In genomic region chr20:25020901-25021301, GRCh38 we compare ENCODE assay signal across 27 cellular contexts. TPM values are rescaled to one million over a fixed set of nuclear protein-coding genes. Genes with fewer than 3 reads are reported as not detected.
DNase-seq lines count a peak whose midpoint lies in the region; ATAC-seq, FAIRE-seq and TF ChIP-seq lines count a peak whose summit lies in the region.
"Had no signal": no experiment of that assay in that cellular context is flagged by ENCODE, and none has a peak within 500 bp of the region (broad histone marks: within the 10 kb centered on the region; RNA-seq: fewer than 3 reads in every experiment).

No MANE protein-coding gene starts in this region.

- H3K4me3 ChIP-seq in Peyer's patch (no peak overlapping the region), kidney (ENCODE audit: low read length in 2 of 2) (no peak overlapping the region), spleen (no peak overlapping the region), GM23338 (no peak overlapping the region)
- H3K4me3 ChIP-seq: HAP-1, left lung, skin epidermis had no signal

- no peak for TF ChIP-seq CTCF in Peyer's patch (IDR thresholded peaks at IDR 0.05)
- no peak for TF ChIP-seq CTCF in kidney (IDR thresholded peaks at IDR 0.05; ENCODE audit: borderline replicate concordance, extremely low read depth, insufficient read depth)
- TF ChIP-seq CTCF in spleen (IDR thresholded peaks at IDR 0.05 in 8 of 11, conservative IDR thresholded peaks at IDR 0.05 in 3 of 11), result no peak
- TF ChIP-seq CTCF in GM23338 (conservative IDR thresholded peaks at IDR 0.05; ENCODE audit: low read depth in 2 of 2), result no peak

- H3K4me3 Mint-ChIP-seq in GM23338, result no peak overlapping the region
- H3K4me3 Mint-ChIP-seq: activated T-cell treated with anti-CD3 and anti-CD28 coated beads, Interleukin-2, amount 50 U/mL, for 24 hours; IgD-negative memory B cell; T-helper 1 cell treated with Interleukin-12 subunit alpha and Interleukin-12 subunit beta and Interleukin-4 antibody, amounts not matched to agents 30 μg/mL and 1 μg/mL, for 36 hours had no signal

- 91 to 100% (median 94%) methylated on average over 4 to 6 of the region's 6 CpGs for WGBS in spleen, 5 donors

- no peak for ATAC-seq in GM21576 (IDR thresholded peaks at IDR 0.05; ENCODE audit: unreplicated experiment)
- no peak for ATAC-seq in GM23338
- ATAC-seq: left lung had no signal

- no peaks in the 10 kb centered on the region for H3F3A ChIP-seq in GM23338 (replicated peaks; ENCODE audit: low read depth)

- H3K27ac ChIP-seq in Peyer's patch (no peak overlapping the region), kidney (ENCODE audit: low read depth in 2 of 2, low read length in 2 of 2) (no peak overlapping the region), spleen (no peak overlapping the region), GM23338 (ENCODE audit: low read depth) (no peak overlapping the region)
- H3K27ac ChIP-seq: brain microvascular endothelial cell, left lung, neutrophil, skin epidermis had no signal

- H2AFZ ChIP-seq in GM23338, result no peak overlapping the region

- peaks cover 16% of the 10 kb centered on the region for H3K27me3 Mint-ChIP-seq in GM23338 (ENCODE audit: insufficient read depth, low read depth, poor library complexity)
- H3K27me3 Mint-ChIP-seq: activated T-cell treated with anti-CD3 and anti-CD28 coated beads, Interleukin-2, amount 50 U/mL, for 24 hours; IgD-negative memory B cell had no signal

- no peaks in the 10 kb centered on the region for H3K36me3 Mint-ChIP-seq in GM23338 (ENCODE audit: low read depth)
- H3K36me3 Mint-ChIP-seq: IgD-negative memory B cell had no signal

- H3K9ac ChIP-seq in kidney (ENCODE audit: low read length in 2 of 2), result no peak overlapping the region
- H3K9ac ChIP-seq: SK-N-SH had no signal

- H3K9me3 ChIP-seq in Peyer's patch (no peaks in the 10 kb centered on the region), kidney (ENCODE audit: control insufficient read depth in 1 of 2, low read length in 2 of 2) (no peaks in the 10 kb centered on the region), spleen (no peaks in the 10 kb centered on the region)
- H3K9me3 ChIP-seq: BE2C, HAP-1, left lung, neutrophil, SK-N-SH had no signal

- peaks cover 0 to 28% (median 3%) of the 10 kb centered on the region in 4 donors for H3K4me1 ChIP-seq in Peyer's patch
- peaks cover 14 to 31% of the 10 kb centered on the region in 2 donors for H3K4me1 ChIP-seq in kidney (ENCODE audit: control insufficient read depth in 1 of 2, insufficient read depth in 1 of 2, low read depth in 1 of 2, low read length in 2 of 2)
- peaks cover 0 to 18% (median under 1%) of the 10 kb centered on the region in 6 donors for H3K4me1 ChIP-seq in spleen
- H3K4me1 ChIP-seq in GM23338 (ENCODE audit: insufficient read depth), result no peaks in the 10 kb centered on the region; the same call in 1 of the 2 replicates
- H3K4me1 ChIP-seq: BE2C, HAP-1 had no signal

- DNase-seq in Peyer's patch, result peak in 2 of 3 donors; percentile 31 to 43
- peak; percentile 43 for DNase-seq in cerebellum (ENCODE audit: low spot score)
- DNase-seq in kidney, result peak; percentile 44
- peak; percentile 57 for DNase-seq in spleen
- no peak for DNase-seq in GM12892 (ENCODE audit: insufficient read length)
- DNase-seq in inferior parietal cortex (ENCODE audit: extremely low spot score), result no peak
- DNase-seq in GM23338 (ENCODE audit: low spot score), result no peak
- DNase-seq: ACHN; activated naive CD4-positive, alpha-beta T cell; activated T-cell treated with anti-CD3 and anti-CD28 coated beads, Interleukin-2, amount 50 U/mL, for 24 hours; BE2C; brain microvascular endothelial cell; cortex of kidney; foreskin fibroblast; GDM1; NCI-H1092; NCI-H2029; NCI-H748 treated with DMSO at 0.1 percent for 48 hours; RPMI8226; SK-N-SH had no signal

- TF ChIP-seq POLR2A in Peyer's patch (IDR thresholded peaks at IDR 0.05) (no peak), spleen (IDR thresholded peaks at IDR 0.05) (no peak), GM12892 (IDR thresholded peaks at IDR 0.05; ENCODE audit: low read depth, low read length) (no peak)

- FAIRE-seq in kidney (lab: Jason Lieb, UNC) (no peak), GM12892 (lab: Jason Lieb, UNC) (no peak)

- no peaks in the 10 kb centered on the region for H3K79me2 ChIP-seq in GM23338 (replicated peaks; ENCODE audit: insufficient read depth)

- peaks cover 0 to 38% (median 0%) of the 10 kb centered on the region in 3 donors for H3K36me3 ChIP-seq in Peyer's patch
- H3K36me3 ChIP-seq in kidney (ENCODE audit: control insufficient read depth in 1 of 2, insufficient read depth in 2 of 2, low read length in 2 of 2), result peaks cover 17 to 60% of the 10 kb centered on the region in 2 donors
- H3K36me3 ChIP-seq in spleen, result peaks cover 0 to 98% (median 55%) of the 10 kb centered on the region in 6 donors
- H3K36me3 ChIP-seq in GM23338 (ENCODE audit: insufficient read depth), result no peaks in the 10 kb centered on the region
- H3K36me3 ChIP-seq: BE2C, brain microvascular endothelial cell, HAP-1 had no signal

- 0 out of 2 replicates have a peak, but pooled peaks cover 15% of the 10 kb centered on the region for H3K9me2 ChIP-seq in GM23338 (ENCODE audit: insufficient read depth)
- H3K9me2 ChIP-seq: SK-N-SH had no signal

- no peaks in the 10 kb centered on the region for H3K27me3 ChIP-seq in Peyer's patch
- no peaks in the 10 kb centered on the region for H3K27me3 ChIP-seq in spleen (replicated peaks in 1 of 7)
- H3K27me3 ChIP-seq in GM23338 (ENCODE audit: insufficient read depth), result no peaks in the 10 kb centered on the region
- H3K27me3 ChIP-seq: BE2C, brain microvascular endothelial cell, left lung, neutrophil had no signal

- intact Hi-C loops in kidney (cut with DNase I) (no loop called here), spleen (cut with DNase I; ENCODE audit: low total_unique reads) (no loop called here)

- H3K9me3 Mint-ChIP-seq in GM23338, result no peaks in the 10 kb centered on the region; the same call in 2 of the 3 replicates
- H3K9me3 Mint-ChIP-seq: activated T-cell treated with anti-CD3 and anti-CD28 coated beads, Interleukin-2, amount 50 U/mL, for 24 hours; IgD-negative memory B cell; T-helper 1 cell treated with Interleukin-12 subunit alpha and Interleukin-12 subunit beta and Interleukin-4 antibody, amounts not matched to agents 30 μg/mL and 1 μg/mL, for 36 hours had no signal

- H3K4me2 ChIP-seq in GM23338, result no peak overlapping the region
- H3K4me2 ChIP-seq: SK-N-SH had no signal

- no peaks in the 10 kb centered on the region for H4K20me1 ChIP-seq in GM23338 (replicated peaks; ENCODE audit: insufficient read depth)

- peaks cover 23% of the 10 kb centered on the region for H3K4me1 Mint-ChIP-seq in GM23338

- H3K27ac Mint-ChIP-seq in GM23338, result no peak overlapping the region
- H3K27ac Mint-ChIP-seq: activated T-cell treated with anti-CD3 and anti-CD28 coated beads, Interleukin-2, amount 50 U/mL, for 24 hours; IgD-negative memory B cell; T-helper 1 cell treated with Interleukin-12 subunit alpha and Interleukin-12 subunit beta and Interleukin-4 antibody, amounts not matched to agents 30 μg/mL and 1 μg/mL, for 36 hours had no signal

TF ChIP-seq in GM23338, 12 proteins besides CTCF, POLR2A, EP300 and RAD21 (continues in another document):
- TF ChIP-seq CREB1 (CRISPR knock-in tag; IDR thresholded peaks at IDR 0.05; ENCODE audit: low read depth), result no peak
- TF ChIP-seq ETS1 (IDR thresholded peaks at IDR 0.05), result no peak
- no peak for TF ChIP-seq NANOG (IDR thresholded peaks at IDR 0.05; ENCODE audit: borderline replicate concordance)

RNA-seq across cellular contexts. Expression of gene APMAP, which starts 28.4 kb away (rescaled TPM):
- total RNA-seq in Peyer's patch, result 10 to 100 TPM; 19.0 to 40.9 (median 31.6) TPM
- total RNA-seq in cerebellum, result 49.2 TPM
- total RNA-seq in kidney, result 90.9 TPM
- polyA plus RNA-seq in kidney (ENCODE audit: insufficient read depth, low read depth, low replicate concordance), result 79.7 TPM
- total RNA-seq in spleen, result 100 to 1,000 TPM in 1 of 7 donors, 10 to 100 TPM in 6; 57.9 to 104 (median 78.8) TPM
- polyA plus RNA-seq in spleen, result 10 to 100 TPM; 26.5 to 36.0 (median 31.5) TPM
- polyA plus RNA-seq in GM12892 (2012; ENCODE audit: missing spikeins), result 21.6 TPM
- total RNA-seq in GM23338 (2014; rRNA removed; shearing (Covaris generic)), result 70.8 and 72.3 TPM in 2 replicates
- 31.7 and 32.0 TPM in 2 replicates for polyA plus RNA-seq in GM23338 (2016; fragmentation: Nextera tagmentation; extraction: Ambion mirVana)

RNA-seq across cellular contexts. Expression of gene ACSS1, which starts 37.0 kb away (rescaled TPM):
- 100 to 1,000 TPM in 3 of 4 donors, 10 to 100 TPM in 1; 49.5 to 160 (median 134) TPM for total RNA-seq in Peyer's patch
- 13.5 TPM for total RNA-seq in cerebellum
- total RNA-seq in kidney, result 30.6 TPM
- 72.3 TPM for polyA plus RNA-seq in kidney (ENCODE audit: insufficient read depth, low read depth, low replicate concordance)
- total RNA-seq in spleen, result 10 to 100 TPM; 34.0 to 50.8 (median 41.3) TPM
- 10 to 100 TPM; 20.3 to 26.8 (median 26.3) TPM for polyA plus RNA-seq in spleen
- 15.1 TPM for polyA plus RNA-seq in GM12892 (2012; ENCODE audit: missing spikeins)
- 2.7 and 4.1 TPM in 2 replicates for total RNA-seq in GM23338 (2014; rRNA removed; shearing (Covaris generic))
- polyA plus RNA-seq in GM23338 (2016; fragmentation: Nextera tagmentation; extraction: Ambion mirVana), result 1.1 and 1.3 TPM in 2 replicates

Comparison
In these comparisons a context has a peak if more than half of its experiments do, and no peak if none do; other contexts are left out.
1. DNase-seq: peak in Peyer's patch (2 of 3), cerebellum (single experiment), kidney (single experiment) and spleen (single experiment); none in GM12892 (single experiment), inferior parietal cortex (single experiment) and GM23338 (single experiment).